ENCODE assay signal across 14 cellular contexts in genomic region chr5:74636149-74636548, GRCh38.
"Had no signal": no experiment of that assay in that cellular context is flagged by ENCODE, and none has a peak within 500 bp of the region (broad histone marks: within the 10 kb centered on the region; RNA-seq: fewer than 3 reads in every experiment).

No MANE protein-coding gene starts in this region.

- H3K27me3 ChIP-seq: colonic mucosa, esophagus squamous epithelium had no signal

- H3K36me3 ChIP-seq: thoracic aorta had no signal

- H3K27ac ChIP-seq: colonic mucosa, left ventricle myocardium inferior, psoas muscle, thoracic aorta had no signal

- ATAC-seq: activated CD4-positive, CD25-positive, alpha-beta regulatory T cell treated with anti-CD3 and anti-CD28 coated beads, Interleukin-2, amount 50 U/mL, for 24 hours; activated T-helper 17 cell treated with anti-CD3 and anti-CD28 coated beads, Interleukin-2, amount 50 U/mL, for 72 hours; natural killer cell; psoas muscle had no signal

- DNase-seq: activated CD4-positive, alpha-beta T cell treated with anti-CD3 and anti-CD28 coated beads, Interleukin-2, amount 50 U/mL, for 4 hours; activated naive CD4-positive, alpha-beta T cell treated with anti-CD3 and anti-CD28 coated beads for 36 hours; central memory CD4-positive, alpha-beta T cell; colonic mucosa; esophagus squamous epithelium; hypothalamus; left ventricle myocardium inferior; natural killer cell; psoas muscle; stimulated activated CD4-positive, alpha-beta T cell treated with anti-CD3 and anti-CD28 coated beads, Interleukin-12 subunit alpha, Interleukin-12 subunit beta, amount 100 ng/mL, for 4 hours; stimulated activated CD4-positive, alpha-beta T cell treated with anti-CD3 and anti-CD28 coated beads, Interleukin-2, amount 100 ng/mL, for 24 hours had no signal

- H3K4me3 ChIP-seq: colonic mucosa, esophagus squamous epithelium, psoas muscle, thoracic aorta had no signal

- H3K9me3 ChIP-seq: colonic mucosa, esophagus squamous epithelium, left ventricle myocardium inferior, psoas muscle, thoracic aorta had no signal
